In genomic region chr12:57549909-57550627, GRCh38 we compare ENCODE assay signal across 9 cellular contexts. TPM values are rescaled to one million over a fixed set of nuclear protein-coding genes. Genes with fewer than 3 reads are reported as not detected.
DNase-seq lines count a peak whose midpoint lies in the region; ATAC-seq and TF ChIP-seq lines count a peak whose summit lies in the region.
"Had no signal": no experiment of that assay in that cellular context is flagged by ENCODE, and none has a peak within 500 bp of the region (broad histone marks: within the 10 kb centered on the region; RNA-seq: fewer than 3 reads in every experiment).

TSS of gene KIF5A (plus strand) at chr12:57550044. CDS start at chr12:57550272, 228 bp downstream.

- no peaks in the 10 kb centered on the region for H3K36me3 Mint-ChIP-seq in mesothelial cell of epicardium
- peaks cover 23% of the 10 kb centered on the region for H3K36me3 Mint-ChIP-seq in Calu3 (ENCODE audit: insufficient read depth, unreplicated experiment)

- CTCF ChIA-PET in IMR-90 (lab: Yijun Ruan, JAX), result no interaction called here
- CTCF ChIA-PET in Calu3 (lab: Charles Lee), result no interaction called here

- no peak for TF ChIP-seq RAD21 in IMR-90 (IDR thresholded peaks at IDR 0.05; ENCODE audit: low read length)

- H3K23ac ChIP-seq in IMR-90 (ENCODE audit: low read depth, low read length), result no peak within 1 kb of the TSS

- TF ChIP-seq POLR2A in IMR-90 (IDR thresholded peaks at IDR 0.05; ENCODE audit: low read depth, low read length), result no peak

- H3K9me3 ChIP-seq in IMR-90 (ENCODE audit: control insufficient read depth, insufficient read depth, low read length) (no peaks in the 10 kb centered on the region), colonic mucosa (no peaks in the 10 kb centered on the region)

- TF ChIP-seq CTCF in IMR-90 (conservative IDR thresholded peaks at IDR 0.05; ENCODE audit: low read depth, low read length) (no peak), colonic mucosa (IDR thresholded peaks at IDR 0.05) (no peak), mesothelial cell of epicardium (IDR thresholded peaks at IDR 0.05; ENCODE audit: unreplicated experiment) (no peak), Calu3 (IDR thresholded peaks at IDR 0.05; ENCODE audit: unreplicated experiment) (no peak)

- no peak within 1 kb of the TSS for H4K5ac ChIP-seq in IMR-90 (ENCODE audit: low read depth, low read length)

- peaks cover 7 to 22% of the 10 kb centered on the region in 2 experiments; a peak in 3 of 4 replicates for H3K79me1 ChIP-seq in IMR-90 (ENCODE audit: low read depth in 1 of 2, low read length in 2 of 2)

- peak; percentile 25; the same call in 1 of the 2 replicates for ATAC-seq in IMR-90 (ENCODE audit: low read depth)

- H3K9ac ChIP-seq in IMR-90 (ENCODE audit: low read depth, low read length) (peak within 1 kb of the TSS; percentile 34; the same call in 1 of the 2 replicates), colonic mucosa (ENCODE audit: low read depth in 2 of 2, low read length in 2 of 2) (no peak within 1 kb of the TSS)

- no peaks in the 10 kb centered on the region for H3K9me3 Mint-ChIP-seq in mesothelial cell of epicardium
- H3K9me3 Mint-ChIP-seq in Calu3 (ENCODE audit: low read depth, unreplicated experiment), result no peaks in the 10 kb centered on the region

- H3K56ac ChIP-seq in IMR-90 (ENCODE audit: extremely low read depth, insufficient read depth, low read length), result no peak within 1 kb of the TSS

- H3K27me3 Mint-ChIP-seq in mesothelial cell of epicardium (ENCODE audit: low read depth) (peaks cover 79% of the 10 kb centered on the region), Calu3 (ENCODE audit: unreplicated experiment) (peaks cover 76% of the 10 kb centered on the region)

- no peak within 1 kb of the TSS for H3K14ac ChIP-seq in IMR-90 (replicated peaks; ENCODE audit: low read depth, low read length)

- H3K36me3 ChIP-seq in IMR-90 (ENCODE audit: control insufficient read depth, insufficient read depth, low read length), result no peaks in the 10 kb centered on the region
- no peaks in the 10 kb centered on the region for H3K36me3 ChIP-seq in colonic mucosa

- H3K9me1 ChIP-seq in IMR-90 (ENCODE audit: insufficient read depth, low read length), result peaks cover 16% of the 10 kb centered on the region

- peak within 1 kb of the TSS; percentile 76 for H3K4me2 ChIP-seq in IMR-90 (ENCODE audit: low read depth, low read length)

- H2BK5ac ChIP-seq in IMR-90 (ENCODE audit: low read depth, low read length, poor library complexity, severe bottlenecking), result no peak within 1 kb of the TSS

- H3K27ac ChIP-seq in IMR-90 (ENCODE audit: insufficient read depth, low read length), result no peak within 1 kb of the TSS
- H3K27ac ChIP-seq in colonic mucosa, result no peak within 1 kb of the TSS

- peak within 1 kb of the TSS; percentile 82 for H2AFZ ChIP-seq in IMR-90 (replicated peaks; ENCODE audit: low read length, poor library complexity)

- POLR2A ChIA-PET in IMR-90 (lab: Charles Lee; ENCODE audit: unreplicated experiment), result no interaction called here

- H2BK120ac ChIP-seq in IMR-90 (ENCODE audit: low read depth, low read length), result 0 out of 2 replicates have a peak within 1 kb of the TSS, but pooled peaks have one; percentile 40

- in situ Hi-C loops in IMR-90 (cut with MboI; ENCODE audit: low sequenced_read_pairs), result no loop called here

- no peak within 1 kb of the TSS for H2BK20ac ChIP-seq in IMR-90 (ENCODE audit: low read depth, low read length)

- no peak within 1 kb of the TSS for H2AK9ac ChIP-seq in IMR-90 (replicated peaks; ENCODE audit: low read depth, low read length, poor library complexity)

- no peak within 1 kb of the TSS for H4K91ac ChIP-seq in IMR-90 (ENCODE audit: insufficient read depth, low read depth, low read length)

- peaks cover 16% of the 10 kb centered on the region for H3K4me1 Mint-ChIP-seq in mesothelial cell of epicardium
- H3K4me1 Mint-ChIP-seq in Calu3 (ENCODE audit: low read depth, unreplicated experiment), result peaks cover 28% of the 10 kb centered on the region

- H3K4me3 Mint-ChIP-seq in mesothelial cell of epicardium (peak within 1 kb of the TSS; percentile 58), Calu3 (ENCODE audit: low read depth, unreplicated experiment) (no peak within 1 kb of the TSS)

- no peak within 1 kb of the TSS for H3K18ac ChIP-seq in IMR-90 (ENCODE audit: low read depth, low read length)

- peak; percentile 62 for DNase-seq in COR-L47 (lab: John Stamatoyannopoulos, UW)
- no peak for DNase-seq in IMR-90
- DNase-seq in activated CD4-positive, CD25-positive, alpha-beta regulatory T cell treated with anti-CD3 and anti-CD28 coated beads, Interleukin-2, amount 50 U/mL, for 72 hours, result peak; percentile 65
- no peak for DNase-seq in colonic mucosa
- peak in 1 of 2 experiments; percentile 42 for DNase-seq in mesothelial cell of epicardium (ENCODE audit: low spot score in 2 of 2, unreplicated experiment in 2 of 2)
- DNase-seq in stimulated activated CD8-positive, alpha-beta memory T cell treated with anti-CD3 and anti-CD28 coated beads, Interleukin-2, amount 100 ng/mL, for 48 hours (ENCODE audit: low read depth in 2 of 2), result peak; percentile 56 to 58
- DNase-seq in UCSD-AML1 (lab: John Stamatoyannopoulos, UW; ENCODE audit: unreplicated experiment), result no peak
- no peak for DNase-seq in Calu3

- H3K4ac ChIP-seq in IMR-90 (ENCODE audit: low read depth, low read length), result no peak within 1 kb of the TSS

- no peak within 1 kb of the TSS for H2BK15ac ChIP-seq in IMR-90 (ENCODE audit: low read depth, low read length)

- no peak within 1 kb of the TSS for H2AK5ac ChIP-seq in IMR-90 (ENCODE audit: low read depth, low read length)

- H3K4me1 ChIP-seq in IMR-90 (ENCODE audit: control insufficient read depth, insufficient read depth, low read length), result peaks cover 10% of the 10 kb centered on the region
- peaks cover 8% of the 10 kb centered on the region for H3K4me1 ChIP-seq in colonic mucosa

- 14% methylated on average over 12 of the region's 51 CpGs; no CpG with 5 or more reads in 1 of the 2 experiments for WGBS in IMR-90 (ENCODE audit: extremely low coverage in 2 of 2, insufficient read length in 1 of 2), 2 experiments

- H3K4me3 ChIP-seq in IMR-90 (ENCODE audit: insufficient read depth, low read depth, low read length) (peak within 1 kb of the TSS; percentile 51), colonic mucosa (peak within 1 kb of the TSS; percentile 43)

- H4K8ac ChIP-seq in IMR-90 (ENCODE audit: low read depth in 2 of 2, low read length in 2 of 2), result peak within 1 kb of the TSS in 1 of 2 experiments; percentile 56; a peak in 1 of 4 replicates

- BruUV-seq in IMR-90 (replicated peaks; lab: Mats Ljungman, UMichigan) (no TSS peak), Calu3 (replicated peaks; lab: Mats Ljungman, UMichigan) (no TSS peak)

- H3K27me3 ChIP-seq in IMR-90 (ENCODE audit: control insufficient read depth, insufficient read depth, low read length) (peaks cover 46% of the 10 kb centered on the region), colonic mucosa (peaks cover 5% of the 10 kb centered on the region)

- H3K27ac Mint-ChIP-seq in mesothelial cell of epicardium, result no peak within 1 kb of the TSS
- no peak within 1 kb of the TSS for H3K27ac Mint-ChIP-seq in Calu3 (ENCODE audit: unreplicated experiment)

- intact Hi-C loops in IMR-90 (cut with micrococcal nuclease), result no loop called here
- intact Hi-C loops in colonic mucosa (cut with DNase I), result no loop called here
- intact Hi-C loops in Calu3 (cut with micrococcal nuclease; ENCODE audit: unreplicated experiment), result no loop called here

- peaks cover 10% of the 10 kb centered on the region for H4K20me1 ChIP-seq in IMR-90 (ENCODE audit: insufficient read depth, low read length)

- dilution Hi-C loops in IMR-90 (cut with HindIII; ENCODE audit: low sequenced_read_pairs, unreplicated experiment), result loop anchor here (25.0 kb wide), 1 partner anchor 112 kb away; no protein-coding TSS in a partner anchor

TF ChIP-seq in IMR-90, 13 proteins besides CTCF, POLR2A, EP300 and RAD21:
- TF ChIP-seq SMC3 (IDR thresholded peaks at IDR 0.05; ENCODE audit: low read depth, low read length) (no peak), MAZ (IDR thresholded peaks at IDR 0.05; ENCODE audit: borderline replicate concordance, low read depth, low read length) (0 out of 2 replicates have a peak, but pooled peaks have one; percentile 12)

RNA-seq across cellular contexts. Expression of gene KIF5A, which starts in this region (rescaled TPM):
- under 0.01 and 0.18 TPM in 2 replicates for total RNA-seq in IMR-90 (2012; rRNA removed)
- 0.09 and 0.15 TPM in 2 replicates for polyA plus RNA-seq in IMR-90 (2012; rRNA removed)
- 0.03 and 0.10 TPM in 2 replicates for polyA plus RNA-seq in IMR-90 (2012; cell fraction: cytosol; rRNA removed)
- 0.48 and 1.3 TPM in 2 replicates for polyA plus RNA-seq in IMR-90 (2012; cell fraction: nucleus; rRNA removed; ENCODE audit: low replicate concordance)
- total RNA-seq in colonic mucosa, result 1 to 10 TPM in 1 of 2 donors, under 1 TPM in 1; 0.67 to 2.1 TPM
- total RNA-seq in mesothelial cell of epicardium, result 0.40 to 0.69 TPM (median 0.59 TPM) in 3 replicates
- total RNA-seq in Calu3 (2022), result 0.10 TPM in 1 of 2 replicates, not detected in the other
- total RNA-seq: LHCN-M2 had no signal

Comparison
In these comparisons a context has a peak if more than half of its experiments do, and no peak if none do; other contexts are left out.
1. DNase-seq: peak in COR-L47 (single experiment), activated CD4-positive, CD25-positive, alpha-beta regulatory T cell treated with anti-CD3 and anti-CD28 coated beads, Interleukin-2, amount 50 U/mL, for 72 hours (single experiment) and stimulated activated CD8-positive, alpha-beta memory T cell treated with anti-CD3 and anti-CD28 coated beads, Interleukin-2, amount 100 ng/mL, for 48 hours (2 of 2); none in IMR-90 (single experiment), colonic mucosa (single experiment), UCSD-AML1 (single experiment) and Calu3 (single experiment).